8 cellular contexts compared by ENCODE assay signal in the genomic region with DNA sequence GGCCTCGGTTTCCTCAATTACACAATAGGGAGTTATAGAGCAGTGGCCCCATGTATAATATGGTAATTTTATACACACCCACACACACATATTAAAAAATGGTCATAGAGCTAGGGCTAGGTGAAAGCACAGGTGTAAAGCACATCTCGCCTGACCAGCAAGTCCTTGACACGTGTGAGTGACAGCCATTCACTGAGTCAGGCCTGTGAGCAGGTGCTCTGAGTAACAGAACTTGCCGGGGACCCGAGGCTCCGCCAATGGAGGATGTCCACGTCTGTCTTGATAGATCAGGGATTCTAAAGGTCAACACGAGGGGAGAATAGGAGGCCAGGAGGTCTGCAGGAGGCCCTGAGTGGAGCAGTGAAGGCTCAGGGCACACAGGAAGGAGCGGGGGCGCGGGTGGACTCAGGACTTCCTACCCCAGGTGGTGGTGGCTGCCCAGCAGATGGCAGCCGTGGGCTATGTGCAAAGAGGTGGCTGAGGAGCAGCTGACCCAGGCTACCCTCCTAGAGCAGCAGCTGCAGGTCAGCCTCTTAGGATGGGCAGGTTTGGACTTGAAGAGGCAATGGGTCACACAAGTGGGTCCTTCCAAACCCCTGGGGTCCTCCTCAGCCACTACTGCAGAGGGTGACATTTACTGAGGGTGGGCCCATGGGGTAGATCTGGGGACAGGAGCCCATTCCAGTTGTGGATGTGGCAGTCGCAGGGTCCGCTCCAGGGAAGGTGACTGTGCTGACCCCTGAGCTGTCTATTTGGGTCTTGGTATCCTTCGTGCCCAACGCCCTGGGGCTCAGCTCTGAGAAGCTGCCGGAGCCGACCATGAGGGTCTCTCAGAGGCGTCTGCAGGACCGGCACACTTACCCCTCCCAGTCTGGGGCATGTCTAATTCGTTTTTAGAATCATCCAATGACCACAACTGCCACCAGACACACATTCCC. TPM values are rescaled to one million over a fixed set of nuclear protein-coding genes. Genes with fewer than 3 reads are reported as not detected.
DNase-seq lines count a peak whose midpoint lies in the region; ATAC-seq and TF ChIP-seq lines count a peak whose summit lies in the region.

No MANE protein-coding gene starts in this region.

- peaks cover 5% of the 10 kb centered on the region for H3K27me3 Mint-ChIP-seq in neural progenitor cell (ENCODE audit: insufficient read depth, low read depth)
- no peaks in the 10 kb centered on the region for H3K27me3 Mint-ChIP-seq in stimulated activated naive CD8-positive, alpha-beta T cell treated with anti-CD3 and anti-CD28 coated beads, Interleukin-15, amount 100 ng/mL, for 72 hours

- peaks cover 3% of the 10 kb centered on the region for H3K36me3 ChIP-seq in fibroblast of lung (ENCODE audit: control insufficient read depth, insufficient read depth, low read length)
- no peaks in the 10 kb centered on the region for H3K36me3 ChIP-seq in neural progenitor cell

- H3K27me3 ChIP-seq in fibroblast of lung (ENCODE audit: control insufficient read depth, insufficient read depth, low read length) (no peaks in the 10 kb centered on the region), neural progenitor cell (no peaks in the 10 kb centered on the region)

- no peaks in the 10 kb centered on the region for H3K9me3 ChIP-seq in fibroblast of lung (ENCODE audit: control insufficient read depth, insufficient read depth, low read depth, low read length)
- H3K9me3 ChIP-seq in neural progenitor cell (ENCODE audit: low read depth), result no peaks in the 10 kb centered on the region

- no peak for TF ChIP-seq EP300 in Ishikawa (IDR thresholded peaks at IDR 0.05; ENCODE audit: borderline replicate concordance)

- H3K4me2 ChIP-seq in fibroblast of lung (ENCODE audit: extremely low read depth, insufficient read depth, low read length), result no peak overlapping the region
- no peak overlapping the region for H3K4me2 ChIP-seq in neural progenitor cell

- peaks cover 19% of the 10 kb centered on the region for H3K36me3 Mint-ChIP-seq in neural progenitor cell

- no peak overlapping the region for H3K4me3 Mint-ChIP-seq in neural progenitor cell
- H3K4me3 Mint-ChIP-seq in stimulated activated naive CD8-positive, alpha-beta T cell treated with anti-CD3 and anti-CD28 coated beads, Interleukin-15, amount 100 ng/mL, for 72 hours, result no peak overlapping the region

- ATAC-seq in stimulated activated naive CD8-positive, alpha-beta T cell treated with anti-CD3 and anti-CD28 coated beads, Interleukin-15, amount 100 ng/mL, for 72 hours, result peak; percentile 94
- no peak for ATAC-seq in GM21576 (IDR thresholded peaks at IDR 0.05; ENCODE audit: unreplicated experiment)

- H4K20me1 ChIP-seq in fibroblast of lung (ENCODE audit: control insufficient read depth, extremely low read depth, insufficient read depth, low read length), result no peaks in the 10 kb centered on the region
- H4K20me1 ChIP-seq in neural progenitor cell (ENCODE audit: low read depth), result no peaks in the 10 kb centered on the region

- H3K27ac Mint-ChIP-seq in neural progenitor cell, result peak overlapping the region; percentile 50
- H3K27ac Mint-ChIP-seq in stimulated activated naive CD8-positive, alpha-beta T cell treated with anti-CD3 and anti-CD28 coated beads, Interleukin-15, amount 100 ng/mL, for 72 hours, result peak overlapping the region; percentile 78 to 92

- no peaks in the 10 kb centered on the region for H3F3A ChIP-seq in neural progenitor cell (ENCODE audit: low read depth)

- H3K27ac ChIP-seq in fibroblast of lung (ENCODE audit: insufficient read depth, low read length) (no peak overlapping the region), neural progenitor cell (no peak overlapping the region)

- no peaks in the 10 kb centered on the region for H3K4me1 ChIP-seq in fibroblast of lung (ENCODE audit: control insufficient read depth, extremely low read depth, insufficient read depth, low read length)
- no peaks in the 10 kb centered on the region for H3K4me1 ChIP-seq in neural progenitor cell

- DNase-seq in Daoy (ENCODE audit: low read depth), result peak; percentile 89
- DNase-seq in RKO (ENCODE audit: low spot score), result peak; percentile 78
- peak; percentile 59 for DNase-seq in activated T-helper 1 cell treated with Interleukin-2 at 50 U/mL for 16 hours (ENCODE audit: low read depth)
- DNase-seq in fibroblast of lung (ENCODE audit: low read depth in 2 of 2), result peak; percentile 63 to 74
- DNase-seq in neural progenitor cell (ENCODE audit: low spot score), result peak; percentile 84
- peak; percentile 74 to 81 for DNase-seq in stimulated activated naive CD8-positive, alpha-beta T cell treated with anti-CD3 and anti-CD28 coated beads, Interleukin-15, amount 100 ng/mL, for 72 hours

- no peak overlapping the region for H2AFZ ChIP-seq in fibroblast of lung (ENCODE audit: low read length)
- H2AFZ ChIP-seq in neural progenitor cell (replicated peaks), result no peak overlapping the region

- H3K9ac ChIP-seq in fibroblast of lung (ENCODE audit: insufficient read depth, low read length), result no peak overlapping the region
- H3K9ac ChIP-seq in neural progenitor cell, result no peak overlapping the region

- TF ChIP-seq RAD21 in Ishikawa (IDR thresholded peaks at IDR 0.05; ENCODE audit: low read depth), result peak; percentile 86

- peak; percentile 70 to 78 for TF ChIP-seq CTCF in fibroblast of lung (conservative IDR thresholded peaks at IDR 0.05 in 1 of 2, IDR thresholded peaks at IDR 0.05 in 1 of 2; ENCODE audit: low read depth in 1 of 2, low read length in 2 of 2)
- peak; percentile 77 for TF ChIP-seq CTCF in neural progenitor cell (IDR thresholded peaks at IDR 0.05)

- H3K9me3 Mint-ChIP-seq in neural progenitor cell, result no peaks in the 10 kb centered on the region
- H3K9me3 Mint-ChIP-seq in stimulated activated naive CD8-positive, alpha-beta T cell treated with anti-CD3 and anti-CD28 coated beads, Interleukin-15, amount 100 ng/mL, for 72 hours, result no peaks in the 10 kb centered on the region

- no peaks in the 10 kb centered on the region for H3K4me1 Mint-ChIP-seq in neural progenitor cell
- H3K4me1 Mint-ChIP-seq in stimulated activated naive CD8-positive, alpha-beta T cell treated with anti-CD3 and anti-CD28 coated beads, Interleukin-15, amount 100 ng/mL, for 72 hours, result peaks cover 40% of the 10 kb centered on the region

- H3K79me2 ChIP-seq in fibroblast of lung (ENCODE audit: control insufficient read depth, insufficient read depth, low read length) (no peaks in the 10 kb centered on the region), neural progenitor cell (ENCODE audit: low read depth) (no peaks in the 10 kb centered on the region)

- H3K4me3 ChIP-seq in fibroblast of lung (replicated peaks in 1 of 4; ENCODE audit: control extremely low read depth in 1 of 4, insufficient read depth in 1 of 4, low read depth in 3 of 4, low read length in 4 of 4) (no peak overlapping the region), neural progenitor cell (no peak overlapping the region)

TF ChIP-seq in Ishikawa, 13 proteins besides CTCF, POLR2A, EP300 and RAD21 (continues in another document):
- TF ChIP-seq CEBPB (IDR thresholded peaks at IDR 0.05) (no peak), TEAD4 (IDR thresholded peaks at IDR 0.05) (no peak), ZBTB7A (IDR thresholded peaks at IDR 0.05; ENCODE audit: low read depth) (no peak), NFIC (IDR thresholded peaks at IDR 0.05) (no peak), TCF12 (IDR thresholded peaks at IDR 0.05; ENCODE audit: low read depth) (no peak), TAF1 (IDR thresholded peaks at IDR 0.05; ENCODE audit: low read depth) (no peak), FOXM1 (IDR thresholded peaks at IDR 0.05; ENCODE audit: borderline replicate concordance, low read depth) (no peak), CREB1 (IDR thresholded peaks at IDR 0.05; ENCODE audit: low read depth) (no peak), YY1 (IDR thresholded peaks at IDR 0.05; ENCODE audit: low read depth) (no peak)
- TF ChIP-seq, protein P1, sequence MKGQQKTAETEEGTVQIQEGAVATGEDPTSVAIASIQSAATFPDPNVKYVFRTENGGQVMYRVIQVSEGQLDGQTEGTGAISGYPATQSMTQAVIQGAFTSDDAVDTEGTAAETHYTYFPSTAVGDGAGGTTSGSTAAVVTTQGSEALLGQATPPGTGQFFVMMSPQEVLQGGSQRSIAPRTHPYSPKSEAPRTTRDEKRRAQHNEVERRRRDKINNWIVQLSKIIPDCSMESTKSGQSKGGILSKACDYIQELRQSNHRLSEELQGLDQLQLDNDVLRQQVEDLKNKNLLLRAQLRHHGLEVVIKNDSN (IDR thresholded peaks at IDR 0.05), result no peak
- TF ChIP-seq, protein P2, sequence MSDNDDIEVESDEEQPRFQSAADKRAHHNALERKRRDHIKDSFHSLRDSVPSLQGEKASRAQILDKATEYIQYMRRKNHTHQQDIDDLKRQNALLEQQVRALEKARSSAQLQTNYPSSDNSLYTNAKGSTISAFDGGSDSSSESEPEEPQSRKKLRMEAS (IDR thresholded peaks at IDR 0.05), result no peak
- TF ChIP-seq, protein P3, sequence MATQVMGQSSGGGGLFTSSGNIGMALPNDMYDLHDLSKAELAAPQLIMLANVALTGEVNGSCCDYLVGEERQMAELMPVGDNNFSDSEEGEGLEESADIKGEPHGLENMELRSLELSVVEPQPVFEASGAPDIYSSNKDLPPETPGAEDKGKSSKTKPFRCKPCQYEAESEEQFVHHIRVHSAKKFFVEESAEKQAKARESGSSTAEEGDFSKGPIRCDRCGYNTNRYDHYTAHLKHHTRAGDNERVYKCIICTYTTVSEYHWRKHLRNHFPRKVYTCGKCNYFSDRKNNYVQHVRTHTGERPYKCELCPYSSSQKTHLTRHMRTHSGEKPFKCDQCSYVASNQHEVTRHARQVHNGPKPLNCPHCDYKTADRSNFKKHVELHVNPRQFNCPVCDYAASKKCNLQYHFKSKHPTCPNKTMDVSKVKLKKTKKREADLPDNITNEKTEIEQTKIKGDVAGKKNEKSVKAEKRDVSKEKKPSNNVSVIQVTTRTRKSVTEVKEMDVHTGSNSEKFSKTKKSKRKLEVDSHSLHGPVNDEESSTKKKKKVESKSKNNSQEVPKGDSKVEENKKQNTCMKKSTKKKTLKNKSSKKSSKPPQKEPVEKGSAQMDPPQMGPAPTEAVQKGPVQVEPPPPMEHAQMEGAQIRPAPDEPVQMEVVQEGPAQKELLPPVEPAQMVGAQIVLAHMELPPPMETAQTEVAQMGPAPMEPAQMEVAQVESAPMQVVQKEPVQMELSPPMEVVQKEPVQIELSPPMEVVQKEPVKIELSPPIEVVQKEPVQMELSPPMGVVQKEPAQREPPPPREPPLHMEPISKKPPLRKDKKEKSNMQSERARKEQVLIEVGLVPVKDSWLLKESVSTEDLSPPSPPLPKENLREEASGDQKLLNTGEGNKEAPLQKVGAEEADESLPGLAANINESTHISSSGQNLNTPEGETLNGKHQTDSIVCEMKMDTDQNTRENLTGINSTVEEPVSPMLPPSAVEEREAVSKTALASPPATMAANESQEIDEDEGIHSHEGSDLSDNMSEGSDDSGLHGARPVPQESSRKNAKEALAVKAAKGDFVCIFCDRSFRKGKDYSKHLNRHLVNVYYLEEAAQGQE (IDR thresholded peaks at IDR 0.05; ENCODE audit: low read depth), result no peak

RNA-seq across cellular contexts. Expression of a gene that starts 45.9 kb away (rescaled TPM):
- total RNA-seq in Daoy (2014; rRNA removed; shearing (Covaris generic)), result not detected in 2 replicates
- total RNA-seq in fibroblast of lung (not detected in 2 replicates), neural progenitor cell (ENCODE audit: low replicate concordance) (not detected in 2 replicates)
- polyA plus RNA-seq in fibroblast of lung, result not detected in 2 replicates
- polyA plus RNA-seq in fibroblast of lung (2012), result not detected in 2 replicates
- polyA minus RNA-seq in fibroblast of lung (ENCODE audit: low replicate concordance), result not detected in 2 replicates
